ENCODE assay signal across 8 cellular contexts in the genomic region with DNA sequence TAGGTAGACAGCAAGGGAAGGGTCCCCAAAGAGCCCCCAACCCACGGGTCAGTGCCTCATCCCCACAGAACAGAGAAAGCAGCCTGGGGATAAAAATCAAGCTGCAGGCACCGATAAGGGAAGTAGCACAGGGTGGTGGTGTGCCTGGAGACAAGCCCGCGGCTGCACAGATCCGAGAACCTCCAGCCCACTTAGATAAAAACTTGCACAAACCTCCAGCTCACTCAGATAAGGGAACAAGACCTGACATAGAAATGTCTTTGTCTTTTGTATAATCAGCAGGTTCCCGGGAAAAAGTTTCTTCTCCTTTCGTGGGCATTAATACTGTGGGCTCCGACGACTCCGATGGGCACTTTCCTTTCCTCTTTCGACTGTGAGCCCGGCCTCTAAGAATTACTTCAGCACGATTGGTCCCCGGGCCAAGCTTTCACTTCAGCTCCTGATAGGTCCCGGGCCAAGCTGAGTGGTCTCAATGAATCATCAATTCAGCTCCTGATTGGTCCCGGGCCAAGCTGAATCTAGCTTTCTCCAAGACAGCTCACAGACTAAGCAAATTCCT. TPM values are rescaled to one million over a fixed set of nuclear protein-coding genes. Genes with fewer than 3 reads are reported as not detected.
DNase-seq lines count a peak whose midpoint lies in the region; ATAC-seq and TF ChIP-seq lines count a peak whose summit lies in the region.

No MANE protein-coding gene starts in this region.

- H3K4me3 ChIP-seq in CD8-positive, alpha-beta T cell (ENCODE audit: low read depth, low read length), result no peak overlapping the region

- CTCF ChIA-PET in CD8-positive, alpha-beta T cell (lab: Charles Lee), result interaction anchor here (0.8 to 2.3 kb wide), 2 partner anchors 84 to 202 kb away, joined by 4 to 11 read pairs; a partner anchor contains a TSS

- intact Hi-C loops in CD8-positive, alpha-beta T cell (cut with DNase I, micrococcal nuclease), result loop anchor here (5.0 to 10.0 kb wide), 4 partner anchors 43 to 545 kb away; a partner anchor contains a TSS

- peak in 4 of 7 experiments; percentile 11 to 62 (median 34) for DNase-seq in CD8-positive, alpha-beta T cell
- peak; percentile 40 to 47 for DNase-seq in activated T-cell treated with anti-CD3 and anti-CD28 coated beads, Interleukin-2, amount 50 U/mL, for 48 hours
- DNase-seq in left lobe of liver (ENCODE audit: low spot score) (no peak), T-helper 2 cell (no peak), dermis blood vessel endothelial cell (no peak), DMS153 (lab: John Stamatoyannopoulos, UW) (no peak), 8988T (no peak)

- peak; percentile 65 for ATAC-seq in CD8-positive, alpha-beta T cell
- ATAC-seq in HG03159 (IDR thresholded peaks at IDR 0.05; ENCODE audit: unreplicated experiment) (peak; percentile 77), left lobe of liver (peak; percentile 11)

- H3K27ac Mint-ChIP-seq in CD8-positive, alpha-beta T cell, result peak overlapping the region; percentile 50

- H3K4me1 Mint-ChIP-seq in CD8-positive, alpha-beta T cell (ENCODE audit: low read depth), result peaks cover 8% of the 10 kb centered on the region

- no peaks in the 10 kb centered on the region for H3K36me3 ChIP-seq in CD8-positive, alpha-beta T cell (ENCODE audit: insufficient read depth, low read length)

- H3K4me1 ChIP-seq in CD8-positive, alpha-beta T cell (ENCODE audit: insufficient read depth, low read length), result no peaks in the 10 kb centered on the region

- H3K4me3 Mint-ChIP-seq in CD8-positive, alpha-beta T cell, result peak overlapping the region; percentile 78

- H3K27me3 Mint-ChIP-seq in CD8-positive, alpha-beta T cell (ENCODE audit: low read depth), result no peaks in the 10 kb centered on the region

- no peaks in the 10 kb centered on the region for H3K27me3 ChIP-seq in CD8-positive, alpha-beta T cell (ENCODE audit: insufficient read depth, low read length)

- H3K9me3 ChIP-seq in CD8-positive, alpha-beta T cell (ENCODE audit: low read length), result no peaks in the 10 kb centered on the region

- POLR2A ChIA-PET in CD8-positive, alpha-beta T cell (lab: Charles Lee), result no interaction called here

- TF ChIP-seq CTCF in CD8-positive, alpha-beta T cell (IDR thresholded peaks at IDR 0.05), result no peak

- peaks cover 15% of the 10 kb centered on the region for H3K36me3 Mint-ChIP-seq in CD8-positive, alpha-beta T cell

- no peak overlapping the region for H3K27ac ChIP-seq in CD8-positive, alpha-beta T cell (ENCODE audit: low read depth, low read length)

- no peaks in the 10 kb centered on the region for H3K9me3 Mint-ChIP-seq in CD8-positive, alpha-beta T cell

RNA-seq across cellular contexts. Expression of a gene that starts 32.4 kb away (rescaled TPM):
- 1 to 10 TPM; 2.2 to 3.6 TPM for total RNA-seq in CD8-positive, alpha-beta T cell
- total RNA-seq in left lobe of liver, result 166 TPM
- 127 and 222 TPM in 2 replicates for total RNA-seq in dermis blood vessel endothelial cell

RNA-seq across cellular contexts. Expression of a gene that starts 43.4 kb away (rescaled TPM):
- 10 to 100 TPM; 19.3 to 21.3 TPM for total RNA-seq in CD8-positive, alpha-beta T cell
- total RNA-seq in left lobe of liver (11.0 TPM), dermis blood vessel endothelial cell (86.1 and 87.3 TPM in 2 replicates)

Comparison
In these comparisons a context has a peak if more than half of its experiments do, and no peak if none do; other contexts are left out.
1. ATAC-seq: peak in every context shown above with its lines; median percentile 77 in HG03159; 65 in CD8-positive, alpha-beta T cell; 11 in left lobe of liver.
2. DNase-seq: peak in CD8-positive, alpha-beta T cell (4 of 7) and activated T-cell treated with anti-CD3 and anti-CD28 coated beads, Interleukin-2, amount 50 U/mL, for 48 hours (2 of 2); none in left lobe of liver (single experiment), T-helper 2 cell (0 of 5), dermis blood vessel endothelial cell (single experiment), DMS153 (single experiment) and 8988T (single experiment).
3. RNA of a gene that starts 32.4 kb away (total RNA-seq): 127 to 222 TPM in dermis blood vessel endothelial cell and 166 TPM in left lobe of liver (single experiment); 2.2 to 3.6 TPM in CD8-positive, alpha-beta T cell; every median in the first group is over 10 times any median in the second.